17 cellular contexts compared by ENCODE assay signal in the genomic region with DNA sequence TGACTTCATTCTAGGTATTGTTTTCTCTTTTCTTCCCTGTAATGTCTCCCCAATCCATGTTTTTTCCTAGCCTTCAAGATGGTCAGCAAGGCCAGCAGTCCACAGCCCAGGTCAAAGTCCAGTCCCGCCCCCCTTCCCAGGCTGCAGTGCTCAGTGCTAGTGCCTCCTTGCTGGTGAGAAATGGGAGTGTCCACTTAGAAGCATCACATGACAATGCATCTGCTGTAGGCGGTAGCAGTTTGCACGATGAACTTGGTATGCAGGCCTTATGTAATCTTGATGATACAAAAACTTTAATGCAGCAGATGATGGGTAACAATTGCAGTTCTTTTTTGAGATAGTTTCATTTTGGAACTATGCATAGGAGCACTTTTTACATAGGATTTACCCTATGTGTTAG.
DNase-seq lines count a peak whose midpoint lies in the region; ATAC-seq and TF ChIP-seq lines count a peak whose summit lies in the region.
"Had no signal": no experiment of that assay in that cellular context is flagged by ENCODE, and none has a peak within 500 bp of the region (broad histone marks: within the 10 kb centered on the region; RNA-seq: fewer than 3 reads in every experiment).

No MANE protein-coding gene starts in this region.

- H3K36me3 ChIP-seq in Loucy (ENCODE audit: insufficient read depth, low read length): peaks cover 6% of the 10 kb centered on the region; the same call in 1 of the 2 replicates
- no peaks in the 10 kb centered on the region for H3K36me3 ChIP-seq in colonic mucosa

- intact Hi-C loops in colonic mucosa (cut with DNase I) (no loop called here), posterior vena cava (cut with DNase I) (no loop called here)
- intact Hi-C loops in activated T-helper 2 cell treated with anti-CD3 and anti-CD28 coated beads, Interferon-gamma antibody, Interleukin-2, Interleukin-4, amounts not matched to agents 10 μg/mL and 5 μg/mL and 100 μg/mL, durations not matched to agents 14 hours and 24 hours and 36 hours (cut with micrococcal nuclease): no loop called here

- peaks cover 4% of the 10 kb centered on the region for H4K20me1 ChIP-seq in Loucy (ENCODE audit: insufficient read depth, low read length, poor library complexity, severe bottlenecking)

- ATAC-seq in activated naive CD8-positive, alpha-beta T cell treated with anti-CD3 and anti-CD28 coated beads, Interleukin-2, amount 50 U/mL, for 24 hours: no peak
- peak; percentile 48 for ATAC-seq in stimulated activated effector memory CD8-positive, alpha-beta T cell treated with anti-CD3 and anti-CD28 coated beads, Interleukin-12 subunit alpha, Interleukin-12 subunit beta, amount 100 ng/mL, for 72 hours
- ATAC-seq: activated CD4-positive, alpha-beta T cell treated with anti-CD3 and anti-CD28 coated beads for 36 hours; foreskin keratinocyte; PC-3 had no signal

- peak overlapping the region; percentile 39 for H3K4me3 Mint-ChIP-seq in activated naive CD8-positive, alpha-beta T cell
- no peak overlapping the region for H3K4me3 Mint-ChIP-seq in activated naive CD8-positive, alpha-beta T cell treated with anti-CD3 and anti-CD28 coated beads, Interleukin-2, amount 50 U/mL, for 24 hours
- H3K4me3 Mint-ChIP-seq in stimulated activated effector memory CD8-positive, alpha-beta T cell treated with anti-CD3 and anti-CD28 coated beads, Interleukin-12 subunit alpha, Interleukin-12 subunit beta, amount 100 ng/mL, for 72 hours: peak overlapping the region; percentile 12
- no peak overlapping the region for H3K4me3 Mint-ChIP-seq in activated T-helper 2 cell treated with anti-CD3 and anti-CD28 coated beads, Interferon-gamma antibody, Interleukin-2, Interleukin-4, amounts not matched to agents 10 μg/mL and 5 μg/mL and 100 μg/mL, durations not matched to agents 14 hours and 24 hours and 36 hours (ENCODE audit: low read depth)
- H3K4me3 Mint-ChIP-seq in progenitor cell of endocrine pancreas (ENCODE audit: low read depth): no peak overlapping the region
- H3K4me3 Mint-ChIP-seq: activated CD4-positive, alpha-beta T cell treated with anti-CD3 and anti-CD28 coated beads for 36 hours; mesothelial cell of epicardium; T-helper 1 cell treated with Interleukin-12 subunit alpha and Interleukin-12 subunit beta and Interleukin-4 antibody, amounts not matched to agents 30 μg/mL and 1 μg/mL, for 36 hours had no signal

- H3K4me1 ChIP-seq in Loucy (ENCODE audit: insufficient read depth, low read length, poor library complexity, severe bottlenecking) (peaks cover 56% of the 10 kb centered on the region), colonic mucosa (no peaks in the 10 kb centered on the region)
- H3K4me1 ChIP-seq: foreskin keratinocyte had no signal

- H3K4me3 ChIP-seq in Loucy (ENCODE audit: low read length, poor library complexity, severe bottlenecking): peak overlapping the region; percentile 33
- no peak overlapping the region for H3K4me3 ChIP-seq in colonic mucosa

- no peaks in the 10 kb centered on the region for H3K9me3 Mint-ChIP-seq in activated naive CD8-positive, alpha-beta T cell (ENCODE audit: low read depth)
- no peaks in the 10 kb centered on the region for H3K9me3 Mint-ChIP-seq in activated naive CD8-positive, alpha-beta T cell treated with anti-CD3 and anti-CD28 coated beads, Interleukin-2, amount 50 U/mL, for 24 hours
- no peaks in the 10 kb centered on the region for H3K9me3 Mint-ChIP-seq in stimulated activated effector memory CD8-positive, alpha-beta T cell treated with anti-CD3 and anti-CD28 coated beads, Interleukin-12 subunit alpha, Interleukin-12 subunit beta, amount 100 ng/mL, for 72 hours
- no peaks in the 10 kb centered on the region for H3K9me3 Mint-ChIP-seq in activated T-helper 2 cell treated with anti-CD3 and anti-CD28 coated beads, Interferon-gamma antibody, Interleukin-2, Interleukin-4, amounts not matched to agents 10 μg/mL and 5 μg/mL and 100 μg/mL, durations not matched to agents 14 hours and 24 hours and 36 hours
- no peaks in the 10 kb centered on the region for H3K9me3 Mint-ChIP-seq in progenitor cell of endocrine pancreas (ENCODE audit: low read depth)
- H3K9me3 Mint-ChIP-seq: mesothelial cell of epicardium; T-helper 1 cell treated with Interleukin-12 subunit alpha and Interleukin-12 subunit beta and Interleukin-4 antibody, amounts not matched to agents 30 μg/mL and 1 μg/mL, for 36 hours had no signal

- no peaks in the 10 kb centered on the region for H3K27me3 Mint-ChIP-seq in activated naive CD8-positive, alpha-beta T cell
- H3K27me3 Mint-ChIP-seq in activated naive CD8-positive, alpha-beta T cell treated with anti-CD3 and anti-CD28 coated beads, Interleukin-2, amount 50 U/mL, for 24 hours: no peaks in the 10 kb centered on the region
- no peaks in the 10 kb centered on the region for H3K27me3 Mint-ChIP-seq in activated T-helper 2 cell treated with anti-CD3 and anti-CD28 coated beads, Interferon-gamma antibody, Interleukin-2, Interleukin-4, amounts not matched to agents 10 μg/mL and 5 μg/mL and 100 μg/mL, durations not matched to agents 14 hours and 24 hours and 36 hours (ENCODE audit: low read depth)
- no peaks in the 10 kb centered on the region for H3K27me3 Mint-ChIP-seq in progenitor cell of endocrine pancreas
- H3K27me3 Mint-ChIP-seq: activated CD4-positive, alpha-beta T cell treated with anti-CD3 and anti-CD28 coated beads for 36 hours had no signal

- H3K9ac ChIP-seq in Loucy (ENCODE audit: low read depth, low read length, poor library complexity, severe bottlenecking): no peak overlapping the region
- H3K9ac ChIP-seq in colonic mucosa (ENCODE audit: low read depth in 2 of 2, low read length in 2 of 2): no peak overlapping the region

- peaks cover 17% of the 10 kb centered on the region for H3K36me3 Mint-ChIP-seq in activated naive CD8-positive, alpha-beta T cell
- H3K36me3 Mint-ChIP-seq in activated naive CD8-positive, alpha-beta T cell treated with anti-CD3 and anti-CD28 coated beads, Interleukin-2, amount 50 U/mL, for 24 hours (ENCODE audit: low read depth): peaks cover 24% of the 10 kb centered on the region
- peaks cover 39% of the 10 kb centered on the region for H3K36me3 Mint-ChIP-seq in stimulated activated effector memory CD8-positive, alpha-beta T cell treated with anti-CD3 and anti-CD28 coated beads, Interleukin-12 subunit alpha, Interleukin-12 subunit beta, amount 100 ng/mL, for 72 hours
- peaks cover 23% of the 10 kb centered on the region for H3K36me3 Mint-ChIP-seq in activated T-helper 2 cell treated with anti-CD3 and anti-CD28 coated beads, Interferon-gamma antibody, Interleukin-2, Interleukin-4, amounts not matched to agents 10 μg/mL and 5 μg/mL and 100 μg/mL, durations not matched to agents 14 hours and 24 hours and 36 hours (ENCODE audit: low read depth)
- H3K36me3 Mint-ChIP-seq in progenitor cell of endocrine pancreas (ENCODE audit: insufficient read depth): peaks cover 9% of the 10 kb centered on the region

- no peak overlapping the region for H3K27ac ChIP-seq in colonic mucosa
- H3K27ac ChIP-seq: foreskin keratinocyte had no signal

- TF ChIP-seq CTCF in Loucy (conservative IDR thresholded peaks at IDR 0.05; ENCODE audit: low read length) (no peak), colonic mucosa (IDR thresholded peaks at IDR 0.05) (no peak), progenitor cell of endocrine pancreas (IDR thresholded peaks at IDR 0.05; ENCODE audit: unreplicated experiment) (no peak)

- peaks cover 71% of the 10 kb centered on the region for H3K4me1 Mint-ChIP-seq in activated naive CD8-positive, alpha-beta T cell (ENCODE audit: low read depth)
- peaks cover 49% of the 10 kb centered on the region for H3K4me1 Mint-ChIP-seq in activated naive CD8-positive, alpha-beta T cell treated with anti-CD3 and anti-CD28 coated beads, Interleukin-2, amount 50 U/mL, for 24 hours
- H3K4me1 Mint-ChIP-seq in stimulated activated effector memory CD8-positive, alpha-beta T cell treated with anti-CD3 and anti-CD28 coated beads, Interleukin-12 subunit alpha, Interleukin-12 subunit beta, amount 100 ng/mL, for 72 hours: peaks cover 13% of the 10 kb centered on the region
- H3K4me1 Mint-ChIP-seq in activated T-helper 2 cell treated with anti-CD3 and anti-CD28 coated beads, Interferon-gamma antibody, Interleukin-2, Interleukin-4, amounts not matched to agents 10 μg/mL and 5 μg/mL and 100 μg/mL, durations not matched to agents 14 hours and 24 hours and 36 hours (ENCODE audit: low read depth): peaks cover 32% of the 10 kb centered on the region
- peaks cover 5% of the 10 kb centered on the region for H3K4me1 Mint-ChIP-seq in progenitor cell of endocrine pancreas (ENCODE audit: low read depth)
- H3K4me1 Mint-ChIP-seq: mesothelial cell of epicardium had no signal

- H3K27me3 ChIP-seq in Loucy (ENCODE audit: insufficient read depth, low read length, poor library complexity, severe bottlenecking) (no peaks in the 10 kb centered on the region), colonic mucosa (no peaks in the 10 kb centered on the region)
- H3K27me3 ChIP-seq: foreskin keratinocyte had no signal

- H3K27ac Mint-ChIP-seq in activated naive CD8-positive, alpha-beta T cell: peak overlapping the region; percentile 67
- H3K27ac Mint-ChIP-seq in activated naive CD8-positive, alpha-beta T cell treated with anti-CD3 and anti-CD28 coated beads, Interleukin-2, amount 50 U/mL, for 24 hours: no peak overlapping the region
- H3K27ac Mint-ChIP-seq in stimulated activated effector memory CD8-positive, alpha-beta T cell treated with anti-CD3 and anti-CD28 coated beads, Interleukin-12 subunit alpha, Interleukin-12 subunit beta, amount 100 ng/mL, for 72 hours: peak overlapping the region; percentile 3
- H3K27ac Mint-ChIP-seq in activated T-helper 2 cell treated with anti-CD3 and anti-CD28 coated beads, Interferon-gamma antibody, Interleukin-2, Interleukin-4, amounts not matched to agents 10 μg/mL and 5 μg/mL and 100 μg/mL, durations not matched to agents 14 hours and 24 hours and 36 hours: no peak overlapping the region
- no peak overlapping the region for H3K27ac Mint-ChIP-seq in progenitor cell of endocrine pancreas
- H3K27ac Mint-ChIP-seq: activated CD4-positive, alpha-beta T cell treated with anti-CD3 and anti-CD28 coated beads for 36 hours; mesothelial cell of epicardium; T-helper 1 cell treated with Interleukin-12 subunit alpha and Interleukin-12 subunit beta and Interleukin-4 antibody, amounts not matched to agents 30 μg/mL and 1 μg/mL, for 36 hours had no signal

- H3K4me2 ChIP-seq in Loucy (ENCODE audit: low read depth, low read length, poor library complexity, severe bottlenecking): peak overlapping the region; percentile 54

- peaks cover 40% of the 10 kb centered on the region for H3K79me2 ChIP-seq in Loucy (ENCODE audit: insufficient read depth, low read length)

- no peaks in the 10 kb centered on the region for H3K9me3 ChIP-seq in Loucy (ENCODE audit: insufficient read depth, low read depth, low read length)
- H3K9me3 ChIP-seq in colonic mucosa: no peaks in the 10 kb centered on the region

- no peak overlapping the region for H2AFZ ChIP-seq in Loucy (ENCODE audit: low read length)

- peaks cover 14% of the 10 kb centered on the region for H3F3A ChIP-seq in Loucy (ENCODE audit: low read depth)

- no peaks in the 10 kb centered on the region for H3K9me2 ChIP-seq in Loucy (replicated peaks; ENCODE audit: low read depth, low read length)

- DNase-seq in activated naive CD8-positive, alpha-beta T cell treated with anti-CD3 and anti-CD28 coated beads, Interleukin-2, amount 50 U/mL, for 24 hours: no peak
- DNase-seq in colonic mucosa (peak; percentile 46), posterior vena cava (ENCODE audit: low spot score) (no peak), progenitor cell of endocrine pancreas (ENCODE audit: low spot score, unreplicated experiment) (no peak)
- DNase-seq in stimulated activated effector memory CD8-positive, alpha-beta T cell treated with anti-CD3 and anti-CD28 coated beads, Interleukin-12 subunit alpha, Interleukin-12 subunit beta, amount 100 ng/mL, for 72 hours (ENCODE audit: low spot score in 2 of 2): no peak
- no peak for DNase-seq in activated T-helper 2 cell treated with anti-CD3 and anti-CD28 coated beads, Interferon-gamma antibody, Interleukin-2, Interleukin-4, amounts not matched to agents 10 μg/mL and 5 μg/mL and 100 μg/mL, durations not matched to agents 14 hours and 24 hours and 36 hours (ENCODE audit: low spot score)
- DNase-seq: activated CD4-positive, alpha-beta T cell treated with anti-CD3 and anti-CD28 coated beads for 36 hours; DMS153; effector CD4-positive, alpha-beta T cell; foreskin keratinocyte; NCI-H1417; NCI-H446 treated with DMSO at 0.1 percent for 48 hours; PC-3 had no signal

Comparison
In these comparisons a context has a peak if more than half of its experiments do, and no peak if none do; other contexts are left out.
1. H3K27ac Mint-ChIP-seq: peak in activated naive CD8-positive, alpha-beta T cell (single experiment) and stimulated activated effector memory CD8-positive, alpha-beta T cell treated with anti-CD3 and anti-CD28 coated beads, Interleukin-12 subunit alpha, Interleukin-12 subunit beta, amount 100 ng/mL, for 72 hours (single experiment); none in activated naive CD8-positive, alpha-beta T cell treated with anti-CD3 and anti-CD28 coated beads, Interleukin-2, amount 50 U/mL, for 24 hours (single experiment), activated T-helper 2 cell treated with anti-CD3 and anti-CD28 coated beads, Interferon-gamma antibody, Interleukin-2, Interleukin-4, amounts not matched to agents 10 μg/mL and 5 μg/mL and 100 μg/mL, durations not matched to agents 14 hours and 24 hours and 36 hours (single experiment) and progenitor cell of endocrine pancreas (single experiment).
2. H3K4me3 Mint-ChIP-seq: peak in activated naive CD8-positive, alpha-beta T cell (single experiment) and stimulated activated effector memory CD8-positive, alpha-beta T cell treated with anti-CD3 and anti-CD28 coated beads, Interleukin-12 subunit alpha, Interleukin-12 subunit beta, amount 100 ng/mL, for 72 hours (single experiment); none in activated naive CD8-positive, alpha-beta T cell treated with anti-CD3 and anti-CD28 coated beads, Interleukin-2, amount 50 U/mL, for 24 hours (single experiment), activated T-helper 2 cell treated with anti-CD3 and anti-CD28 coated beads, Interferon-gamma antibody, Interleukin-2, Interleukin-4, amounts not matched to agents 10 μg/mL and 5 μg/mL and 100 μg/mL, durations not matched to agents 14 hours and 24 hours and 36 hours (single experiment) and progenitor cell of endocrine pancreas (single experiment).